Comparison of ENCODE assay signal across 1 cellular context in the genomic region with DNA sequence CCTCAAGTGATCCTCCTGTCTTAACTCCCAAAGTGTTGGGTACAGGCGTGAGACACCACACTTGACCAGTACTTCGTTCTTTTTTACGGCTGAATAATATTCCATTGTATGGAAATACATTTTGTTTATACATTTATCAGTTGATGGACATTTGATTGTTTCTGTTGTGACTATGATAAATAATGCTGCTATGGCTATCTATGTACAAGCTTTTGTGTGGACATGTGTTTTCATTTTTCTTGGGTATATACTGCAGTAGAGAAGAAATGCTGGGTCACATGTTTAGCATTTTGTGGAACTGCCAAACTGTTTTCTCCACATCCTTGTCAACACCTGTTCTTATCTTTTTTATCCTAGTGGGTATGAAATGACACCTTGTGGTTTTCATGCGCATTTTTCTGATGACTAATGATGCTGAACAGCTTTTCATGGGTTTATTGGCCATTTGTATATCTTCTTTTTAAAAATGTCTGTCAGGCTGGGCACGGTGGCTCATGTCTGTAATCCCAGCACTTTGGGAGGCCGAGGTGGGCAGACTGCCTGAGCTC.
TF ChIP-seq lines count a peak whose summit lies in the region.

No MANE protein-coding gene starts in this region.

TF ChIP-seq in HEK293, 187 proteins besides CTCF, POLR2A, EP300 and RAD21 (continued from another document):
- TF ChIP-seq, protein P1, sequence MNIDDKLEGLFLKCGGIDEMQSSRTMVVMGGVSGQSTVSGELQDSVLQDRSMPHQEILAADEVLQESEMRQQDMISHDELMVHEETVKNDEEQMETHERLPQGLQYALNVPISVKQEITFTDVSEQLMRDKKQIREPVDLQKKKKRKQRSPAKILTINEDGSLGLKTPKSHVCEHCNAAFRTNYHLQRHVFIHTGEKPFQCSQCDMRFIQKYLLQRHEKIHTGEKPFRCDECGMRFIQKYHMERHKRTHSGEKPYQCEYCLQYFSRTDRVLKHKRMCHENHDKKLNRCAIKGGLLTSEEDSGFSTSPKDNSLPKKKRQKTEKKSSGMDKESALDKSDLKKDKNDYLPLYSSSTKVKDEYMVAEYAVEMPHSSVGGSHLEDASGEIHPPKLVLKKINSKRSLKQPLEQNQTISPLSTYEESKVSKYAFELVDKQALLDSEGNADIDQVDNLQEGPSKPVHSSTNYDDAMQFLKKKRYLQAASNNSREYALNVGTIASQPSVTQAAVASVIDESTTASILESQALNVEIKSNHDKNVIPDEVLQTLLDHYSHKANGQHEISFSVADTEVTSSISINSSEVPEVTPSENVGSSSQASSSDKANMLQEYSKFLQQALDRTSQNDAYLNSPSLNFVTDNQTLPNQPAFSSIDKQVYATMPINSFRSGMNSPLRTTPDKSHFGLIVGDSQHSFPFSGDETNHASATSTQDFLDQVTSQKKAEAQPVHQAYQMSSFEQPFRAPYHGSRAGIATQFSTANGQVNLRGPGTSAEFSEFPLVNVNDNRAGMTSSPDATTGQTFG (tag by site-specific recombination; IDR thresholded peaks at IDR 0.05; ENCODE audit: borderline replicate concordance), result no peak
- TF ChIP-seq, protein P2, sequence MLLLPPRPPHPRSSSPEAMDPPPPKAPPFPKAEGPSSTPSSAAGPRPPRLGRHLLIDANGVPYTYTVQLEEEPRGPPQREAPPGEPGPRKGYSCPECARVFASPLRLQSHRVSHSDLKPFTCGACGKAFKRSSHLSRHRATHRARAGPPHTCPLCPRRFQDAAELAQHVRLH (tag by site-specific recombination; IDR thresholded peaks at IDR 0.05), result 0 out of 2 replicates have a peak, but pooled peaks have one; percentile 44
- no peak for TF ChIP-seq PRDM1 (tag by site-specific recombination; IDR thresholded peaks at IDR 0.05)
- peak; percentile 46; the same call in 1 of the 2 replicates for TF ChIP-seq KLF10 (tag by site-specific recombination; IDR thresholded peaks at IDR 0.05)
- no peak for TF ChIP-seq ZNF202 (tag by site-specific recombination; IDR thresholded peaks at IDR 0.05; ENCODE audit: borderline replicate concordance)
- no peak for TF ChIP-seq ZBTB21 (tag by site-specific recombination; IDR thresholded peaks at IDR 0.05)
- 0 out of 2 replicates have a peak, but pooled peaks have one; percentile 28 for TF ChIP-seq ZXDB (tag by site-specific recombination; IDR thresholded peaks at IDR 0.05)
- TF ChIP-seq ZNF311 (tag by site-specific recombination; IDR thresholded peaks at IDR 0.05; ENCODE audit: borderline replicate concordance), result no peak
- peak; percentile 41 for TF ChIP-seq SETDB1 (IDR thresholded peaks at IDR 0.05; ENCODE audit: insufficient read length, low read length)
- no peak for TF ChIP-seq ZNF292 (tag by site-specific recombination; IDR thresholded peaks at IDR 0.05; ENCODE audit: borderline replicate concordance, low read depth)
- TF ChIP-seq ZNF214 (tag by site-specific recombination; IDR thresholded peaks at IDR 0.05; ENCODE audit: borderline replicate concordance), result no peak
- TF ChIP-seq, protein P3, sequence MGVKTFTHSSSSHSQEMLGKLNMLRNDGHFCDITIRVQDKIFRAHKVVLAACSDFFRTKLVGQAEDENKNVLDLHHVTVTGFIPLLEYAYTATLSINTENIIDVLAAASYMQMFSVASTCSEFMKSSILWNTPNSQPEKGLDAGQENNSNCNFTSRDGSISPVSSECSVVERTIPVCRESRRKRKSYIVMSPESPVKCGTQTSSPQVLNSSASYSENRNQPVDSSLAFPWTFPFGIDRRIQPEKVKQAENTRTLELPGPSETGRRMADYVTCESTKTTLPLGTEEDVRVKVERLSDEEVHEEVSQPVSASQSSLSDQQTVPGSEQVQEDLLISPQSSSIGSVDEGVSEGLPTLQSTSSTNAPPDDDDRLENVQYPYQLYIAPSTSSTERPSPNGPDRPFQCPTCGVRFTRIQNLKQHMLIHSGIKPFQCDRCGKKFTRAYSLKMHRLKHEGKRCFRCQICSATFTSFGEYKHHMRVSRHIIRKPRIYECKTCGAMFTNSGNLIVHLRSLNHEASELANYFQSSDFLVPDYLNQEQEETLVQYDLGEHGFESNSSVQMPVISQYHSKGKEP (tag by site-specific recombination; IDR thresholded peaks at IDR 0.05), result no peak
- no peak for TF ChIP-seq KLF1 (tag by site-specific recombination; IDR thresholded peaks at IDR 0.05)
- TF ChIP-seq, protein P4, sequence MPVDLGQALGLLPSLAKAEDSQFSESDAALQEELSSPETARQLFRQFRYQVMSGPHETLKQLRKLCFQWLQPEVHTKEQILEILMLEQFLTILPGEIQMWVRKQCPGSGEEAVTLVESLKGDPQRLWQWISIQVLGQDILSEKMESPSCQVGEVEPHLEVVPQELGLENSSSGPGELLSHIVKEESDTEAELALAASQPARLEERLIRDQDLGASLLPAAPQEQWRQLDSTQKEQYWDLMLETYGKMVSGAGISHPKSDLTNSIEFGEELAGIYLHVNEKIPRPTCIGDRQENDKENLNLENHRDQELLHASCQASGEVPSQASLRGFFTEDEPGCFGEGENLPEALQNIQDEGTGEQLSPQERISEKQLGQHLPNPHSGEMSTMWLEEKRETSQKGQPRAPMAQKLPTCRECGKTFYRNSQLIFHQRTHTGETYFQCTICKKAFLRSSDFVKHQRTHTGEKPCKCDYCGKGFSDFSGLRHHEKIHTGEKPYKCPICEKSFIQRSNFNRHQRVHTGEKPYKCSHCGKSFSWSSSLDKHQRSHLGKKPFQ (tag by site-specific recombination; IDR thresholded peaks at IDR 0.05), result no peak
- peak; percentile 49; the same call in 1 of the 2 replicates for TF ChIP-seq SP7 (tag by site-specific recombination; IDR thresholded peaks at IDR 0.05)
- TF ChIP-seq ZNF768 (tag by site-specific recombination; IDR thresholded peaks at IDR 0.05), result no peak
- TF ChIP-seq ZNF521 (tag by site-specific recombination; IDR thresholded peaks at IDR 0.05), result no peak
- no peak for TF ChIP-seq ZNF274 (IDR thresholded peaks at IDR 0.05; ENCODE audit: low read length)
- no peak for TF ChIP-seq ZNF274 (tag by site-specific recombination; IDR thresholded peaks at IDR 0.05; ENCODE audit: borderline replicate concordance)
- TF ChIP-seq ZNF473 (tag by site-specific recombination; IDR thresholded peaks at IDR 0.05), result no peak
- peak; percentile 71; the same call in 1 of the 2 replicates for TF ChIP-seq OSR2 (tag by site-specific recombination; IDR thresholded peaks at IDR 0.05)
- no peak for TF ChIP-seq BCL11A (tag by site-specific recombination; IDR thresholded peaks at IDR 0.05; ENCODE audit: low read depth)
- TF ChIP-seq ZNF10 (tag by site-specific recombination; IDR thresholded peaks at IDR 0.05), result peak; percentile 93
- no peak for TF ChIP-seq ZNF394 (tag by site-specific recombination; IDR thresholded peaks at IDR 0.05; ENCODE audit: borderline replicate concordance)
- TF ChIP-seq ZSCAN16 (tag by site-specific recombination; IDR thresholded peaks at IDR 0.05), result no peak
- TF ChIP-seq ZNF404 (tag by site-specific recombination; IDR thresholded peaks at IDR 0.05), result no peak
- TF ChIP-seq YY1 (tag by site-specific recombination; IDR thresholded peaks at IDR 0.05), result no peak
- no peak for TF ChIP-seq ZNF133 (tag by site-specific recombination; IDR thresholded peaks at IDR 0.05)
- TF ChIP-seq SP3 (tag by site-specific recombination; IDR thresholded peaks at IDR 0.05), result 0 out of 2 replicates have a peak, but pooled peaks have one; percentile 15
- no peak for TF ChIP-seq ZIC2 (tag by site-specific recombination; IDR thresholded peaks at IDR 0.05)
